18 cellular contexts compared by ENCODE assay signal in the genomic region with DNA sequence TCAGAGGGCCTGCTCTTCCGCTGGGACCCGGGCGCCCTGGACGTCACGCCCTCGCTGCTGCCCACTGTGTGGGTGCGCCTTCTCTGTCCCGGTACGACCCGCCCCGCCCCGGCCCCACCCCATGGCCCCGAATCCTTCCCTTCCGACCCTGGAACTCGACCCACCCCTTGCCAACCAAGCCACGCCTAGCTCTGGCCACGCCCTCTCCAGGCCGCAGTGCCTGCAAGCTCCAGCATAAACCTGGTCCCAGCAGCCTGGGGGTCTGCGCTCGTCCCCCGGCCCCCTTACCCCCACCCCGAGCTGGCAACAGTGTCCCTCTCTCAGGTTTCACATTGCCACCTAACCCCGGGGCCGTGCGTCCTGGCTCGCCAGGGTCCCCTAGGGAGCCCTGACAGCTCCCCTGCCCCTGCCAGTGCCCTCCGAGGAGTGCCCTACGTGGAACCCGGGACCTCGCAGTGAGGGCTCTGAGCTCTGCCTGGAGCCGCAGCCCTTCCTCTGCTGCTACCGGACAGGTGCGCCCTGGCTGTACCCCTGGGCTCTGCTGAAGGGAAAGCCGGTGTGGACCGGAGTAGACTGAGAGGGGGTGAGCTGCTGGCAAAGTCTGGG. TPM values are rescaled to one million over a fixed set of nuclear protein-coding genes. Genes with fewer than 3 reads are reported as not detected.
DNase-seq lines count a peak whose midpoint lies in the region; ATAC-seq and TF ChIP-seq lines count a peak whose summit lies in the region.
"Had no signal": no experiment of that assay in that cellular context is flagged by ENCODE, and none has a peak within 500 bp of the region (broad histone marks: within the 10 kb centered on the region; RNA-seq: fewer than 3 reads in every experiment).

No MANE protein-coding gene starts in this region.

- no peaks in the 10 kb centered on the region for H3K4me1 Mint-ChIP-seq in Calu3 (ENCODE audit: low read depth, unreplicated experiment)
- peaks cover 6% of the 10 kb centered on the region for H3K4me1 Mint-ChIP-seq in dendritic cell treated with granulocyte-macrophage colony-stimulating factor and Interleukin-4, amounts not matched to agents 40 ng/mL and 50 ng/mL, for 4 days (ENCODE audit: low read depth)

- no peak overlapping the region for H2BK15ac ChIP-seq in mesendoderm (replicated peaks; ENCODE audit: low read depth)

- TF ChIP-seq CTCF in Calu3 (IDR thresholded peaks at IDR 0.05; ENCODE audit: unreplicated experiment): no peak

- peak overlapping the region; percentile 28 for H3K4me3 Mint-ChIP-seq in Calu3 (ENCODE audit: low read depth, unreplicated experiment)
- peak overlapping the region; percentile 53 for H3K4me3 Mint-ChIP-seq in dendritic cell treated with granulocyte-macrophage colony-stimulating factor and Interleukin-4, amounts not matched to agents 40 ng/mL and 50 ng/mL, for 4 days
- H3K4me3 Mint-ChIP-seq: stimulated activated memory B cell treated with anti-CD40 and anti-IgM and Interleukin-4, amounts not matched to agents 10 μg/mL and 1 μg/mL and 100 μg/mL, for 72 hours had no signal

- no peak overlapping the region for H2BK120ac ChIP-seq in mesendoderm (ENCODE audit: low read depth, low read length)

- H3K4ac ChIP-seq in mesendoderm (ENCODE audit: low read depth, low read length): no peak overlapping the region

- DNase-seq in Calu3: peak; percentile 48
- peak in 73 of 76 experiments; percentile 18 to 90 (median 75) for DNase-seq in HUDEP-2 (lab: John Stamatoyannopoulos, UW; ENCODE audit: unreplicated experiment in 76 of 76)
- DNase-seq in mesendoderm: peak; percentile 57
- no peak for DNase-seq in dedifferentiated amniotic fluid mesenchymal stem cell (ENCODE audit: extremely low spot score)
- DNase-seq in CD1c-positive myeloid dendritic cell (ENCODE audit: extremely low spot score): no peak
- DNase-seq in activated CD4-positive, alpha-beta T cell treated with anti-CD3 and anti-CD28 coated beads, Interleukin-2, amount 50 U/mL, for 1 hour: no peak
- DNase-seq: caudate nucleus, COR-L47, HCEC 1CT, WERI-Rb-1 had no signal

- H2BK5ac ChIP-seq in mesendoderm (ENCODE audit: low read length): no peak overlapping the region

- H3K56ac ChIP-seq in mesendoderm (ENCODE audit: low read length): peak overlapping the region; percentile 69

- H3K79me2 ChIP-seq in mesendoderm (ENCODE audit: control insufficient read depth, insufficient read depth, low read length): no peaks in the 10 kb centered on the region

- H3K23ac ChIP-seq in mesendoderm (ENCODE audit: low read length): no peak overlapping the region

- no peaks in the 10 kb centered on the region for H3K36me3 ChIP-seq in mesendoderm (ENCODE audit: control insufficient read depth, insufficient read depth, low read length)
- H3K36me3 ChIP-seq: WERI-Rb-1 had no signal

- H3K27ac Mint-ChIP-seq in Calu3 (ENCODE audit: unreplicated experiment): no peak overlapping the region
- H3K27ac Mint-ChIP-seq in dendritic cell treated with granulocyte-macrophage colony-stimulating factor and Interleukin-4, amounts not matched to agents 40 ng/mL and 50 ng/mL, for 4 days: no peak overlapping the region
- H3K27ac Mint-ChIP-seq: activated T-helper 2 cell treated with anti-CD3 and anti-CD28 coated beads, Interferon-gamma antibody, Interleukin-2, Interleukin-4, amounts not matched to agents 10 μg/mL and 5 μg/mL and 100 μg/mL, durations not matched to agents 14 hours and 24 hours and 36 hours; stimulated activated memory B cell treated with anti-CD40 and anti-IgM and Interleukin-4, amounts not matched to agents 10 μg/mL and 1 μg/mL and 100 μg/mL, for 72 hours had no signal

- H4K5ac ChIP-seq in mesendoderm (ENCODE audit: low read length): no peak overlapping the region

- no peak overlapping the region for H2AK5ac ChIP-seq in mesendoderm (ENCODE audit: low read length)

- H3K4me2 ChIP-seq in mesendoderm (ENCODE audit: low read length): peak overlapping the region; percentile 49

- H3K9ac ChIP-seq in mesendoderm (ENCODE audit: low read length): peak overlapping the region; percentile 47

- peaks cover 7% of the 10 kb centered on the region for H3K4me1 ChIP-seq in mesendoderm (ENCODE audit: control insufficient read depth, low read depth, low read length)

- no peaks in the 10 kb centered on the region for H3K79me1 ChIP-seq in mesendoderm (ENCODE audit: low read length)

- H3K4me3 ChIP-seq in mesendoderm (ENCODE audit: low read length): no peak overlapping the region

- no peak overlapping the region for H3K18ac ChIP-seq in mesendoderm (ENCODE audit: low read length)

- no peak overlapping the region for H4K8ac ChIP-seq in mesendoderm (ENCODE audit: low read depth, low read length)

- no peaks in the 10 kb centered on the region for H3K36me3 Mint-ChIP-seq in Calu3 (ENCODE audit: insufficient read depth, unreplicated experiment)
- no peaks in the 10 kb centered on the region for H3K36me3 Mint-ChIP-seq in dendritic cell treated with granulocyte-macrophage colony-stimulating factor and Interleukin-4, amounts not matched to agents 40 ng/mL and 50 ng/mL, for 4 days (ENCODE audit: low read depth)
- H3K36me3 Mint-ChIP-seq: stimulated activated memory B cell treated with anti-CD40 and anti-IgM and Interleukin-4, amounts not matched to agents 10 μg/mL and 1 μg/mL and 100 μg/mL, for 72 hours had no signal

- no peak for ATAC-seq in GM21515 (IDR thresholded peaks at IDR 0.05; ENCODE audit: unreplicated experiment)
- ATAC-seq: left lobe of liver; stimulated activated memory B cell treated with anti-CD40 and anti-IgM and Interleukin-4, amounts not matched to agents 10 μg/mL and 1 μg/mL and 100 μg/mL, for 72 hours had no signal

- peaks cover 13% of the 10 kb centered on the region for H3K27me3 Mint-ChIP-seq in Calu3 (ENCODE audit: unreplicated experiment)
- H3K27me3 Mint-ChIP-seq in dendritic cell treated with granulocyte-macrophage colony-stimulating factor and Interleukin-4, amounts not matched to agents 40 ng/mL and 50 ng/mL, for 4 days: peaks cover 54% of the 10 kb centered on the region

- intact Hi-C loops in Calu3 (cut with micrococcal nuclease; ENCODE audit: unreplicated experiment): no loop called here
- intact Hi-C loops in dendritic cell treated with granulocyte-macrophage colony-stimulating factor and Interleukin-4, amounts not matched to agents 40 ng/mL and 50 ng/mL, for 4 days (cut with micrococcal nuclease): no loop called here

- CTCF ChIA-PET in Calu3 (lab: Charles Lee): interaction anchor here (0.7 kb wide), 1 partner anchor 9 kb away, joined by 6 read pairs; no protein-coding TSS in a partner anchor

- no peak overlapping the region for H3K27ac ChIP-seq in mesendoderm (ENCODE audit: low read depth, low read length)
- H3K27ac ChIP-seq: WERI-Rb-1 had no signal

- BruUV-seq in Calu3 (replicated peaks; lab: Mats Ljungman, UMichigan): no TSS peak

- no peaks in the 10 kb centered on the region for H3K9me3 Mint-ChIP-seq in Calu3 (ENCODE audit: low read depth, unreplicated experiment)
- H3K9me3 Mint-ChIP-seq in dendritic cell treated with granulocyte-macrophage colony-stimulating factor and Interleukin-4, amounts not matched to agents 40 ng/mL and 50 ng/mL, for 4 days: no peaks in the 10 kb centered on the region
- H3K9me3 Mint-ChIP-seq: activated T-helper 2 cell treated with anti-CD3 and anti-CD28 coated beads, Interferon-gamma antibody, Interleukin-2, Interleukin-4, amounts not matched to agents 10 μg/mL and 5 μg/mL and 100 μg/mL, durations not matched to agents 14 hours and 24 hours and 36 hours; stimulated activated memory B cell treated with anti-CD40 and anti-IgM and Interleukin-4, amounts not matched to agents 10 μg/mL and 1 μg/mL and 100 μg/mL, for 72 hours had no signal

- H3K27me3 ChIP-seq in mesendoderm (ENCODE audit: insufficient read depth, low read length, poor library complexity): no peaks in the 10 kb centered on the region

- WGBS in mesendoderm (ENCODE audit: extremely low coverage, insufficient coverage, low lambda C conversion rate): no CpG with 5 or more reads among the region's 35 CpGs

RNA-seq across cellular contexts. Expression of gene ADGRD2, which starts 3.4 kb away (rescaled TPM):
- not detected in 2 replicates for total RNA-seq in Calu3 (2022)
- 0.10 TPM for polyA plus RNA-seq in mesendoderm (2013, experiment 1 of 2)
- polyA plus RNA-seq in mesendoderm (2013, experiment 2 of 2): 0.32 TPM
- total RNA-seq: activated T-helper 2 cell treated with anti-CD3 and anti-CD28 coated beads, Interferon-gamma antibody, Interleukin-2, Interleukin-4, amounts not matched to agents 10 μg/mL and 5 μg/mL and 100 μg/mL, durations not matched to agents 14 hours and 24 hours and 36 hours; left lobe of liver; LHCN-M2; NCI-H460; omental fat pad had no signal

RNA-seq across cellular contexts. Expression of gene PSMB7, which starts 38.4 kb away (rescaled TPM):
- total RNA-seq in Calu3 (2022): 137 and 148 TPM in 2 replicates
- 270 TPM for polyA plus RNA-seq in mesendoderm (2013, experiment 1 of 2)
- polyA plus RNA-seq in mesendoderm (2013, experiment 2 of 2): 271 TPM

RNA-seq across cellular contexts. Expression of gene NR5A1, which starts 53.5 kb away (rescaled TPM):
- total RNA-seq in Calu3 (2022): 0.12 TPM in 1 of 2 replicates, not detected in the other
- 0.07 TPM for polyA plus RNA-seq in mesendoderm (2013, experiment 1 of 2)
- polyA plus RNA-seq in mesendoderm (2013, experiment 2 of 2): 0.07 TPM
- total RNA-seq: activated T-helper 2 cell treated with anti-CD3 and anti-CD28 coated beads, Interferon-gamma antibody, Interleukin-2, Interleukin-4, amounts not matched to agents 10 μg/mL and 5 μg/mL and 100 μg/mL, durations not matched to agents 14 hours and 24 hours and 36 hours; LHCN-M2; NCI-H460; omental fat pad had no signal

Comparison
In these comparisons a context has a peak if more than half of its experiments do, and no peak if none do; other contexts are left out.
1. DNase-seq: peak in Calu3 (single experiment), HUDEP-2 (73 of 76) and mesendoderm (single experiment); none in dedifferentiated amniotic fluid mesenchymal stem cell (single experiment), CD1c-positive myeloid dendritic cell (single experiment) and activated CD4-positive, alpha-beta T cell treated with anti-CD3 and anti-CD28 coated beads, Interleukin-2, amount 50 U/mL, for 1 hour (single experiment).